ENCODE assay signal across 1 cellular context in the genomic region with DNA sequence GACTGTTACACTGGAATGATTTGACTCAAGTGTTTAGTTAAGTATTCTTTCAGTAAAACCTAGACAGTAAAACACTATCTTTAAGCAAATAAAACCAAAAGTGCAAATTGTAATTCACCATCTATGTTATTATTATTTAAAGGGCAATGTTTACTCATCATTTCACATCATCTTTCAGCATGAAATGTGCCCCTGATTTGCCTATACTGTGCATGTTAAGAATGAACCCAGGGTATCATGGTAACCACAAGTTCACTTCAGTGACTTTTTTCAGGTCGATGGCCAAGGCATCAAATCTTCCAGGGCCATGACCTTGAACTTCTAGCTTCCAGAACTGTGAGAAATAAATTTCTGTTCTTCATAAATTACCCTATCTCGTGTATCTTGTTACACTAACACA.
TF ChIP-seq lines count a peak whose summit lies in the region.

No MANE protein-coding gene starts in this region.

TF ChIP-seq in HCT116, 20 proteins besides CTCF, POLR2A, EP300 and RAD21:
- TF ChIP-seq CEBPB (IDR thresholded peaks at IDR 0.05; ENCODE audit: low read depth), result no peak
- no peak for TF ChIP-seq POLR2AphosphoS5 (IDR thresholded peaks at IDR 0.05; ENCODE audit: low read depth, low read length)
- no peak for TF ChIP-seq ZFX (IDR thresholded peaks at IDR 0.05)
- TF ChIP-seq EZH2phosphoT487 (IDR thresholded peaks at IDR 0.05; ENCODE audit: borderline replicate concordance), result no peak
- TF ChIP-seq YY1 (IDR thresholded peaks at IDR 0.05; ENCODE audit: extremely low read depth, insufficient replicate concordance, low read depth, low read length), result no peak
- TF ChIP-seq ELF1 (IDR thresholded peaks at IDR 0.05; ENCODE audit: borderline replicate concordance, low read depth), result no peak
- TF ChIP-seq FOSL1 (IDR thresholded peaks at IDR 0.05; ENCODE audit: low read depth), result no peak
- TF ChIP-seq CBX3 (IDR thresholded peaks at IDR 0.05; ENCODE audit: low read depth), result no peak
- TF ChIP-seq JUND (IDR thresholded peaks at IDR 0.05), result no peak
